Comparison of ENCODE assay signal across 21 cellular contexts in the genomic region with DNA sequence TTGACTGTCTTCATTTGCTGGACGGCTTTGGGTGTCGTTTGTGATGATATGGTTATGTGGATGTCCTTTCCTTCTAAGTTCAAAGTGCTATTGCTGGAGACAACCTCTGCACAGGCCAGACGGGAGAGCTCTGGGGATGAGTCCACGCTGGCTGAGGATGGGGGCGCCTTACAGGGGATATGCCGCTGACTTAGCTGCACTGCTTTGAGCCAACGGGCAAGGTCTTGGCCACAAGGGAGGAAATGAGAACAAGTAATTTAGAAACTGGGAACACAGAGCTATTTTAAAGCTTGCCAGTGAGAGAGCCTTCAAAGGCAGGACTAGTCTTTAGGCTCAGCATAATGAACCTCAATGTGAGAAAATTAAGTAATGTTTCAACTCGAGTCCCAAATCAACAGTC.
DNase-seq lines count a peak whose midpoint lies in the region; ATAC-seq lines count a peak whose summit lies in the region.
"Had no signal": no experiment of that assay in that cellular context is flagged by ENCODE, and none has a peak within 500 bp of the region (broad histone marks: within the 10 kb centered on the region; RNA-seq: fewer than 3 reads in every experiment).

No MANE protein-coding gene starts in this region.

- no peaks in the 10 kb centered on the region for H3K27me3 Mint-ChIP-seq in activated CD8-positive, alpha-beta memory T cell treated with anti-CD3 and anti-CD28 coated beads, Interleukin-2, amount 10 ng/mL, durations not matched to agents 7 days and 5 days
- H3K27me3 Mint-ChIP-seq in activated T-helper 17 cell treated with anti-CD3 and anti-CD28 coated beads, Interleukin-2, amount 50 U/mL, for 72 hours, result no peaks in the 10 kb centered on the region
- no peaks in the 10 kb centered on the region for H3K27me3 Mint-ChIP-seq in stimulated activated naive B cell treated with anti-CD40 and anti-IgM and Interleukin-4, amounts not matched to agents 10 μg/mL and 1 μg/mL and 100 μg/mL, for 72 hours
- H3K27me3 Mint-ChIP-seq: activated CD4-positive, alpha-beta T cell treated with anti-CD3 and anti-CD28 coated beads for 36 hours; activated T-cell treated with anti-CD3 and anti-CD28 coated beads, Interleukin-2, amount 50 U/mL, for 24 hours had no signal

- peak; percentile 42 for ATAC-seq in activated CD8-positive, alpha-beta memory T cell treated with anti-CD3 and anti-CD28 coated beads, Interleukin-2, amount 10 ng/mL, durations not matched to agents 7 days and 5 days
- ATAC-seq in HG03097 (IDR thresholded peaks at IDR 0.05; ENCODE audit: low FRiP score, unreplicated experiment), result peak; percentile 44
- ATAC-seq in activated T-helper 17 cell treated with anti-CD3 and anti-CD28 coated beads, Interleukin-2, amount 50 U/mL, for 72 hours (replicated peaks), result peak; percentile 43
- ATAC-seq in stimulated activated naive B cell treated with anti-CD40 and anti-IgM and Interleukin-4, amounts not matched to agents 10 μg/mL and 1 μg/mL and 100 μg/mL, for 72 hours (replicated peaks), result peak in 1 of 2 donors; percentile 31
- no peak for ATAC-seq in HG02870 (IDR thresholded peaks at IDR 0.05; ENCODE audit: unreplicated experiment)
- ATAC-seq: activated CD4-positive, alpha-beta T cell treated with anti-CD3 and anti-CD28 coated beads for 36 hours; left lobe of liver had no signal

- H3K4me1 Mint-ChIP-seq in activated CD8-positive, alpha-beta memory T cell treated with anti-CD3 and anti-CD28 coated beads, Interleukin-2, amount 10 ng/mL, durations not matched to agents 7 days and 5 days, result peaks cover 41% of the 10 kb centered on the region
- H3K4me1 Mint-ChIP-seq in activated T-helper 17 cell treated with anti-CD3 and anti-CD28 coated beads, Interleukin-2, amount 50 U/mL, for 72 hours, result peaks cover 44% of the 10 kb centered on the region
- H3K4me1 Mint-ChIP-seq in stimulated activated naive B cell treated with anti-CD40 and anti-IgM and Interleukin-4, amounts not matched to agents 10 μg/mL and 1 μg/mL and 100 μg/mL, for 72 hours, result peaks cover 47 to 50% of the 10 kb centered on the region in 2 donors

- CTCF ChIA-PET in activated CD8-positive, alpha-beta memory T cell treated with anti-CD3 and anti-CD28 coated beads, Interleukin-2, amount 10 ng/mL, durations not matched to agents 7 days and 5 days (lab: Charles Lee), result no interaction called here

- no peak overlapping the region for H3K4me3 Mint-ChIP-seq in activated CD8-positive, alpha-beta memory T cell treated with anti-CD3 and anti-CD28 coated beads, Interleukin-2, amount 10 ng/mL, durations not matched to agents 7 days and 5 days
- H3K4me3 Mint-ChIP-seq in activated T-helper 17 cell treated with anti-CD3 and anti-CD28 coated beads, Interleukin-2, amount 50 U/mL, for 72 hours, result peak overlapping the region; percentile 75
- H3K4me3 Mint-ChIP-seq in stimulated activated naive B cell treated with anti-CD40 and anti-IgM and Interleukin-4, amounts not matched to agents 10 μg/mL and 1 μg/mL and 100 μg/mL, for 72 hours, result no peak overlapping the region
- H3K4me3 Mint-ChIP-seq: activated CD4-positive, alpha-beta T cell treated with anti-CD3 and anti-CD28 coated beads for 36 hours; activated T-cell treated with anti-CD3 and anti-CD28 coated beads, Interleukin-2, amount 50 U/mL, for 24 hours had no signal

- no peaks in the 10 kb centered on the region for H3K36me3 Mint-ChIP-seq in activated CD8-positive, alpha-beta memory T cell treated with anti-CD3 and anti-CD28 coated beads, Interleukin-2, amount 10 ng/mL, durations not matched to agents 7 days and 5 days
- no peaks in the 10 kb centered on the region for H3K36me3 Mint-ChIP-seq in activated T-helper 17 cell treated with anti-CD3 and anti-CD28 coated beads, Interleukin-2, amount 50 U/mL, for 72 hours (ENCODE audit: low read depth)
- H3K36me3 Mint-ChIP-seq in stimulated activated naive B cell treated with anti-CD40 and anti-IgM and Interleukin-4, amounts not matched to agents 10 μg/mL and 1 μg/mL and 100 μg/mL, for 72 hours, result peaks cover 27 to 53% of the 10 kb centered on the region in 2 donors

- DNase-seq in activated CD8-positive, alpha-beta memory T cell treated with anti-CD3 and anti-CD28 coated beads, Interleukin-2, amount 10 ng/mL, durations not matched to agents 7 days and 5 days, result no peak
- no peak for DNase-seq in activated CD8-positive, alpha-beta memory T cell treated with anti-CD3 and anti-CD28 coated beads, Interleukin-2, amount 50 U/mL, for 48 hours
- no peak for DNase-seq in stimulated activated naive B cell treated with anti-CD40 and anti-IgM and Interleukin-4, amounts not matched to agents 10 μg/mL and 1 μg/mL and 100 μg/mL, for 72 hours
- DNase-seq in NCI-H1694 treated with DMSO at 0.1 percent for 48 hours (lab: John Stamatoyannopoulos, UW) (no peak), AG08396 (ENCODE audit: low spot score) (no peak)
- DNase-seq: activated CD4-positive, alpha-beta T cell treated with anti-CD3 and anti-CD28 coated beads for 36 hours; activated T-cell treated with anti-CD3 and anti-CD28 coated beads, Interleukin-2, amount 50 U/mL, for 24 hours; central memory CD4-positive, alpha-beta T cell; DMS153; erythroblast; GM23248; mesenchymal stem cell; NCI-H1417 treated with DMSO at 0.1 percent for 48 hours; NCI-H2081 treated with DMSO at 0.1 percent for 48 hours; retina; SHP77; stimulated activated naive CD4-positive, alpha-beta T cell treated with Interleukin-2 at 50 U/mL for 16 hours had no signal

- H3K27ac Mint-ChIP-seq in activated CD8-positive, alpha-beta memory T cell treated with anti-CD3 and anti-CD28 coated beads, Interleukin-2, amount 10 ng/mL, durations not matched to agents 7 days and 5 days, result peak overlapping the region; percentile 29
- no peak overlapping the region for H3K27ac Mint-ChIP-seq in activated T-helper 17 cell treated with anti-CD3 and anti-CD28 coated beads, Interleukin-2, amount 50 U/mL, for 72 hours
- peak overlapping the region; percentile 22 for H3K27ac Mint-ChIP-seq in stimulated activated naive B cell treated with anti-CD40 and anti-IgM and Interleukin-4, amounts not matched to agents 10 μg/mL and 1 μg/mL and 100 μg/mL, for 72 hours
- H3K27ac Mint-ChIP-seq: activated CD4-positive, alpha-beta T cell treated with anti-CD3 and anti-CD28 coated beads for 36 hours; activated T-cell treated with anti-CD3 and anti-CD28 coated beads, Interleukin-2, amount 50 U/mL, for 24 hours had no signal

- H3K9me3 Mint-ChIP-seq in activated CD8-positive, alpha-beta memory T cell treated with anti-CD3 and anti-CD28 coated beads, Interleukin-2, amount 10 ng/mL, durations not matched to agents 7 days and 5 days (ENCODE audit: low read depth), result peaks cover 2% of the 10 kb centered on the region
- peaks cover 4% of the 10 kb centered on the region for H3K9me3 Mint-ChIP-seq in activated T-helper 17 cell treated with anti-CD3 and anti-CD28 coated beads, Interleukin-2, amount 50 U/mL, for 72 hours
- peaks cover 0 to 1% of the 10 kb centered on the region in 2 donors for H3K9me3 Mint-ChIP-seq in stimulated activated naive B cell treated with anti-CD40 and anti-IgM and Interleukin-4, amounts not matched to agents 10 μg/mL and 1 μg/mL and 100 μg/mL, for 72 hours
- H3K9me3 Mint-ChIP-seq: activated T-cell treated with anti-CD3 and anti-CD28 coated beads, Interleukin-2, amount 50 U/mL, for 24 hours had no signal
